8 cellular contexts compared by ENCODE assay signal in the genomic region with DNA sequence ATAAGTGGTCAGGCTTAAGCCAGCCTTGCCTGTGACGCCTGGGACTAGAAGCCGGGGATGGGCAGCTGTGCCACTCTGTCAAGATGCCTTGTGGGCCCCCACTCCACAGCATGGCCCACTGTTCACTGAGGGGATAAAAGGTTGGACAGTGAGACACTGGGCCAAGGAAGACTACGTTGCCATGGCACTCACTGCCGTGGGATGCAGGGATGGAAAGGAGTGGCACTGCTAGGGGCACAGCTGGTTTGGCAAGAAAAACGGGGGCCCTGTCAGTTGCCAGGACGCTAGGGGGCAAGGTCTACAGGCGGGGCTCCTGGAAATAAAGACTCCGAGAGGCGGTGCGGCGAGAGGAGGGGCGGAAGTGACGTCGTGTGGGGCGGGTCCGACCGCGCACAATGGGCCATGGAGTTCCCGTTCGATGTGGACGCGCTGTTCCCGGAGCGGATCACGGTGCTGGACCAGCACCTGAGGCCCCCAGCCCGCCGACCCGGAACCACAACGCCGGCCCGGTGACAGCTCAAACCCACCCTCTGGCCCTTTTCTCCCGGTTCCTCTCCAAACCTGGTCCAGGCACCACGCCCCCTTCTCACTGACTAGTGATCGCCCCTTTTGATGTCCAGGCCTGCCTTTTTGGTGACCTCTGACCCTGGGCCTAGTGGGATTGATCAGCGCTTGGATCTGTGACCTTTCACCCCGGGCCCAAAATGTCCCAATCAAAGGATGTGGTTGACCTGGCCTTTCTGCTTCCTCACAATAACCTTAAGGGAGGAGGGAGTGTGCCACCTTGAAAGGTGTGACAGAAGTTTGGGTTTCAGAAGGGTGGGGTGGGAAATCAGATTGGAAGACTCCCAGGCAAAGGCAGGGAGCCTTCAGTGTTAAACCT. TPM values are rescaled to one million over a fixed set of nuclear protein-coding genes. Genes with fewer than 3 reads are reported as not detected.
DNase-seq lines count a peak whose midpoint lies in the region; ATAC-seq and TF ChIP-seq lines count a peak whose summit lies in the region.

ATAT1 (plus strand) TSS at position 391 of the 883 bp plus-strand sequence.

- ATAC-seq in GM19025 (IDR thresholded peaks at IDR 0.05; ENCODE audit: low read depth, unreplicated experiment) (peak; percentile 87), HG03342 (IDR thresholded peaks at IDR 0.05; ENCODE audit: unreplicated experiment) (peak; percentile 79), lung (ENCODE audit: insufficient read depth, low FRiP score) (peak; percentile 83)
- ATAC-seq in activated CD8-positive, alpha-beta T cell treated with anti-CD3 and anti-CD28 coated beads for 36 hours, result peak; percentile 98

- no peaks in the 10 kb centered on the region for H3K27me3 Mint-ChIP-seq in activated CD8-positive, alpha-beta T cell treated with anti-CD3 and anti-CD28 coated beads for 36 hours

- H3K27me3 ChIP-seq in AG04450 (ENCODE audit: control insufficient read depth, insufficient read depth, low read length) (no peaks in the 10 kb centered on the region), lung (ENCODE audit: control insufficient read depth, insufficient read depth) (no peaks in the 10 kb centered on the region)

- peaks cover 45% of the 10 kb centered on the region for H3K36me3 Mint-ChIP-seq in activated CD8-positive, alpha-beta T cell treated with anti-CD3 and anti-CD28 coated beads for 36 hours (ENCODE audit: low read depth)

- H3K9me3 ChIP-seq in AG04450 (ENCODE audit: control insufficient read depth, insufficient read depth, low read length) (no peaks in the 10 kb centered on the region), lung (ENCODE audit: control insufficient read depth in 2 of 2, insufficient read depth in 1 of 2, low read length in 1 of 2) (no peaks in the 10 kb centered on the region)

- peak within 1 kb of the TSS; percentile 86 for H3K27ac Mint-ChIP-seq in activated CD8-positive, alpha-beta T cell treated with anti-CD3 and anti-CD28 coated beads for 36 hours

- H3K4me1 Mint-ChIP-seq in activated CD8-positive, alpha-beta T cell treated with anti-CD3 and anti-CD28 coated beads for 36 hours (ENCODE audit: low read depth), result peaks cover 27% of the 10 kb centered on the region

- H3K4me1 ChIP-seq in lung (ENCODE audit: control insufficient read depth in 2 of 2, insufficient read depth in 2 of 2, low read length in 2 of 2), result peaks cover 0 to 5% of the 10 kb centered on the region in 2 donors

- H3K36me3 ChIP-seq in lung (ENCODE audit: control insufficient read depth in 2 of 2, insufficient read depth in 2 of 2, low read length in 2 of 2), result peaks cover 19 to 23% of the 10 kb centered on the region in 2 donors

- TF ChIP-seq CTCF in AG04450 (IDR thresholded peaks at IDR 0.05; ENCODE audit: low read depth, low read length) (peak; percentile 48), lung (IDR thresholded peaks at IDR 0.05; ENCODE audit: control extremely low read depth, extremely low read depth) (peak; percentile 13)
- peak; percentile 54 for TF ChIP-seq CTCF in activated CD8-positive, alpha-beta T cell treated with anti-CD3 and anti-CD28 coated beads for 36 hours (IDR thresholded peaks at IDR 0.05)

- H3K27ac ChIP-seq in AG04450 (ENCODE audit: low read depth, low read length) (peak within 1 kb of the TSS; percentile 75), lung (ENCODE audit: low read depth in 1 of 2, low read length in 1 of 2) (peak within 1 kb of the TSS; percentile 82 to 92)

- POLR2A ChIA-PET in AG04450 (lab: Yijun Ruan, JAX), result interaction anchor here (0.6 to 1.1 kb wide), 2 partner anchors 9 to 532 kb away, joined by 3 read pairs; partner anchors contain the start of genes MRPS18B and TCF19
- POLR2A ChIA-PET in activated CD8-positive, alpha-beta T cell treated with anti-CD3 and anti-CD28 coated beads for 36 hours (lab: Charles Lee), result interaction anchor here (0.8 to 2.1 kb wide), 5 partner anchors 9 to 98 kb away, joined by 3 to 10 read pairs (median 7); partner anchors contain the start of gene MRPS18B

- H3K4me3 ChIP-seq in AG04450 (ENCODE audit: low read depth, low read length) (peak within 1 kb of the TSS; percentile 82), lung (peak within 1 kb of the TSS; percentile 56)

- intact Hi-C loops in activated CD8-positive, alpha-beta T cell treated with anti-CD3 and anti-CD28 coated beads for 36 hours (cut with micrococcal nuclease), result no loop called here

- DNase-seq in AG04450 (ENCODE audit: low read depth, low spot score), result no peak
- DNase-seq in NCI-H82 (lab: John Stamatoyannopoulos, UW), result peak; percentile 90
- DNase-seq in activated CD8-positive, alpha-beta T cell treated with anti-CD3 and anti-CD28 coated beads for 36 hours, result peak; percentile 93
- DNase-seq in ecto neural progenitor cell (ENCODE audit: low spot score), result peak; percentile 88
- DNase-seq in lung (ENCODE audit: low spot score), result peak; percentile 89
- DNase-seq in stimulated activated CD4-positive, alpha-beta T cell treated with anti-CD3 and anti-CD28 coated beads, TNF-alpha, amount 100 ng/mL, for 24 hours (ENCODE audit: low read depth in 3 of 3), result peak; percentile 74 to 87 (median 76)

- WGBS in lung, 2 donors, result 3 to 5% methylated on average over 35 to 36 of the region's 36 CpGs

- H3K9me3 Mint-ChIP-seq in activated CD8-positive, alpha-beta T cell treated with anti-CD3 and anti-CD28 coated beads for 36 hours, result no peaks in the 10 kb centered on the region

- CTCF ChIA-PET in AG04450 (lab: Charles Lee), result interaction anchor here (1.1 kb wide), 1 partner anchor 9 kb away, joined by 3 read pairs; the partner anchor contains the start of gene MRPS18B
- CTCF ChIA-PET in activated CD8-positive, alpha-beta T cell treated with anti-CD3 and anti-CD28 coated beads for 36 hours (lab: Charles Lee), result interaction anchor here (0.7 to 2.0 kb wide), 8 partner anchors 8 to 453 kb away, joined by 3 to 8 read pairs (median 4); partner anchors contain the start of genes C6orf136, DHX16 and MRPS18B

- peak within 1 kb of the TSS; percentile 80 for H3K4me3 Mint-ChIP-seq in activated CD8-positive, alpha-beta T cell treated with anti-CD3 and anti-CD28 coated beads for 36 hours

RNA-seq across cellular contexts. Expression of gene ATAT1, which starts in this region (rescaled TPM):
- polyA plus RNA-seq in AG04450 (2011; rRNA removed), result 10.8 and 13.1 TPM in 2 replicates
- 9.0 and 10.6 TPM in 2 replicates for polyA minus RNA-seq in AG04450 (2011; rRNA and poly(A)+ RNA removed)
- total RNA-seq in activated CD8-positive, alpha-beta T cell treated with anti-CD3 and anti-CD28 coated beads for 36 hours, result 1 to 10 TPM; 7.5 to 7.8 TPM
- total RNA-seq in lung, result 10 to 100 TPM; 10.1 to 13.3 TPM
- polyA plus RNA-seq in lung, result 1 to 10 TPM; 5.5 to 5.6 TPM
